12 cellular contexts compared by ENCODE assay signal in genomic region chr6:19180348-19181073, GRCh38.
DNase-seq lines count a peak whose midpoint lies in the region; ATAC-seq and TF ChIP-seq lines count a peak whose summit lies in the region.
"Had no signal": no experiment of that assay in that cellular context is flagged by ENCODE, and none has a peak within 500 bp of the region (broad histone marks: within the 10 kb centered on the region; RNA-seq: fewer than 3 reads in every experiment).

No MANE protein-coding gene starts in this region.

- H3K9me3 Mint-ChIP-seq in WTC11 = peaks cover 25% of the 10 kb centered on the region
- H3K9me3 Mint-ChIP-seq in CD4-positive, alpha-beta T cell = peaks cover 23% of the 10 kb centered on the region

- H3K4me3 Mint-ChIP-seq in WTC11 = no peak overlapping the region
- H3K4me3 Mint-ChIP-seq in CD4-positive, alpha-beta T cell = no peak overlapping the region
- H3K4me3 Mint-ChIP-seq: activated B cell treated with CpG ODN at 0.5 μM for 24 hours had no signal

- TF ChIP-seq POLR2A in breast epithelium (IDR thresholded peaks at IDR 0.05) = no peak

- intact Hi-C loops in breast epithelium (cut with DNase I; ENCODE audit: low total_unique reads) = no loop called here
- intact Hi-C loops in CD4-positive, alpha-beta T cell (cut with DNase I, micrococcal nuclease) = no loop called here

- peaks cover 0 to 8% of the 10 kb centered on the region in 2 donors for H3K9me3 ChIP-seq in breast epithelium
- H3K9me3 ChIP-seq in CD4-positive, alpha-beta T cell (ENCODE audit: control insufficient read depth, low read length) = peaks cover 5% of the 10 kb centered on the region
- H3K9me3 ChIP-seq: SJSA1 had no signal

- no peaks in the 10 kb centered on the region for H3K27me3 Mint-ChIP-seq in WTC11 (ENCODE audit: low read depth)
- H3K27me3 Mint-ChIP-seq in CD4-positive, alpha-beta T cell = no peaks in the 10 kb centered on the region
- H3K27me3 Mint-ChIP-seq: activated B cell treated with CpG ODN at 0.5 μM for 24 hours had no signal

- no peak overlapping the region for H3K27ac Mint-ChIP-seq in WTC11
- H3K27ac Mint-ChIP-seq in CD4-positive, alpha-beta T cell = no peak overlapping the region
- H3K27ac Mint-ChIP-seq: activated B cell treated with CpG ODN at 0.5 μM for 24 hours had no signal

- H3K4me1 ChIP-seq in breast epithelium = no peaks in the 10 kb centered on the region
- H3K4me1 ChIP-seq: SJSA1 had no signal

- POLR2A ChIA-PET in WTC11 (lab: Charles Lee) = no interaction called here
- POLR2A ChIA-PET in CD4-positive, alpha-beta T cell (lab: Charles Lee) = no interaction called here

- ATAC-seq in GM19324 (IDR thresholded peaks at IDR 0.05; ENCODE audit: low FRiP score, unreplicated experiment) (no peak), WTC11 (no peak)
- ATAC-seq in CD4-positive, alpha-beta T cell (ENCODE audit: poor library complexity) = no peak

- peak; percentile 25 for DNase-seq in AG08395 (ENCODE audit: low spot score)
- DNase-seq in breast epithelium (ENCODE audit: low spot score in 2 of 2) = peak in 1 of 2 donors; percentile 53
- DNase-seq in iris pigment epithelial cell (ENCODE audit: low read depth) = peak; percentile 4
- DNase-seq in putamen (ENCODE audit: low spot score) = peak; percentile 12
- DNase-seq in NCI-H1048 (lab: John Stamatoyannopoulos, UW) = no peak
- no peak for DNase-seq in WTC11 (ENCODE audit: low spot score)
- no peak for DNase-seq in CD4-positive, alpha-beta T cell
- DNase-seq: activated B cell treated with CpG ODN at 0.5 μM for 24 hours, DND-41, NCI-H524 had no signal

- TF ChIP-seq CTCF in breast epithelium (IDR thresholded peaks at IDR 0.05) = no peak
- no peak for TF ChIP-seq CTCF in WTC11 (IDR thresholded peaks at IDR 0.05)
- no peak for TF ChIP-seq CTCF in CD4-positive, alpha-beta T cell (IDR thresholded peaks at IDR 0.05)

- peaks cover 3% of the 10 kb centered on the region for H3K4me1 Mint-ChIP-seq in WTC11
- H3K4me1 Mint-ChIP-seq in CD4-positive, alpha-beta T cell (ENCODE audit: low read depth) = no peaks in the 10 kb centered on the region
- H3K4me1 Mint-ChIP-seq: activated B cell treated with CpG ODN at 0.5 μM for 24 hours had no signal

- peaks cover 13% of the 10 kb centered on the region for H3K36me3 Mint-ChIP-seq in WTC11
- no peaks in the 10 kb centered on the region for H3K36me3 Mint-ChIP-seq in CD4-positive, alpha-beta T cell (ENCODE audit: low read depth)

- CTCF ChIA-PET in WTC11 (lab: Charles Lee) = interaction anchor here (2.4 kb wide), 1 partner anchor 156 kb away, joined by 9 read pairs; no protein-coding TSS in a partner anchor
- CTCF ChIA-PET in CD4-positive, alpha-beta T cell (lab: Charles Lee) = no interaction called here

- H3K27me3 ChIP-seq in breast epithelium = no peaks in the 10 kb centered on the region
- H3K27me3 ChIP-seq in CD4-positive, alpha-beta T cell (ENCODE audit: control insufficient read depth, insufficient read depth, low read length) = no peaks in the 10 kb centered on the region
- H3K27me3 ChIP-seq: SJSA1 had no signal

- H3K4me3 ChIP-seq in breast epithelium = no peak overlapping the region
- H3K4me3 ChIP-seq: SJSA1 had no signal

- H3K36me3 ChIP-seq in breast epithelium = no peaks in the 10 kb centered on the region
- H3K36me3 ChIP-seq: SJSA1 had no signal

- H3K27ac ChIP-seq in breast epithelium = peak overlapping the region; percentile 36 to 48
- H3K27ac ChIP-seq in CD4-positive, alpha-beta T cell (ENCODE audit: low read depth, low read length) = no peak overlapping the region
- H3K27ac ChIP-seq: SJSA1 had no signal

TF ChIP-seq in WTC11, 78 proteins besides CTCF, POLR2A, EP300 and RAD21:
- TF ChIP-seq PRRX2 (CRISPR knock-in tag; IDR thresholded peaks at IDR 0.05) (no peak), TP53 (CRISPR knock-in tag; IDR thresholded peaks at IDR 0.05) (no peak)

Comparison
In these comparisons a context has a peak if more than half of its experiments do, and no peak if none do; other contexts are left out.
1. DNase-seq: peak in AG08395 (single experiment), iris pigment epithelial cell (single experiment) and putamen (single experiment); none in NCI-H1048 (single experiment), WTC11 (single experiment) and CD4-positive, alpha-beta T cell (0 of 10).